Comparison of ENCODE assay signal across 19 cellular contexts in the genomic region with DNA sequence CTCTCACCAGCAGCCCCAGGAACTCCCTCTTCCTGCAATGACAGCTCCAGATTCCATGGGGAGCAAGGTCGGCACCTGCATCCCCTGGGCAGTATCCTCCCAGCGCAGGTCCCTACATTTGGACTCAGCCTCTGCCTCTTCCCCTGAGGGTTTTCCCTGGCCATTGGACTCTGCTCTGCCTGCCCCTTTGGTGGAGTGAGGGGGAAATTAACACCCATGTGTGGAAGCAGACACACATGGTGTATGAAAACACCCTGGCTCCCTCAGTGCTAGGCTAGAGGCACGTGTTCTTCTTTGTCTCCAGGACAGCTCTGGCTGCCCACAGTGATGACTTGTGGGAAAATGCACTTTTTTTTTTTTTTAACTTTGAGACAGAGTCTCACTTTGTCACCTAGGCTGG. TPM values are rescaled to one million over a fixed set of nuclear protein-coding genes. Genes with fewer than 3 reads are reported as not detected.
DNase-seq lines count a peak whose midpoint lies in the region; ATAC-seq, FAIRE-seq and TF ChIP-seq lines count a peak whose summit lies in the region.
"Had no signal": no experiment of that assay in that cellular context is flagged by ENCODE, and none has a peak within 500 bp of the region (broad histone marks: within the 10 kb centered on the region; RNA-seq: fewer than 3 reads in every experiment).

No MANE protein-coding gene starts in this region.

- peaks cover 38% of the 10 kb centered on the region for H3K36me3 Mint-ChIP-seq in CD8-positive, alpha-beta T cell
- peaks cover 73% of the 10 kb centered on the region for H3K36me3 Mint-ChIP-seq in effector memory CD8-positive, alpha-beta T cell (ENCODE audit: insufficient read depth)

- peaks cover 61% of the 10 kb centered on the region for H3K4me1 Mint-ChIP-seq in CD8-positive, alpha-beta T cell (ENCODE audit: low read depth)
- peaks cover 79 to 81% of the 10 kb centered on the region in 2 donors for H3K4me1 Mint-ChIP-seq in effector memory CD8-positive, alpha-beta T cell (ENCODE audit: low read depth in 2 of 2)

- H4K20me1 ChIP-seq in OCI-LY1 (ENCODE audit: insufficient read depth, low read length) (no peaks in the 10 kb centered on the region), osteoblast (ENCODE audit: insufficient read depth, low read length) (no peaks in the 10 kb centered on the region)

- no peaks in the 10 kb centered on the region for H3K9me3 Mint-ChIP-seq in CD8-positive, alpha-beta T cell
- no peaks in the 10 kb centered on the region for H3K9me3 Mint-ChIP-seq in effector memory CD8-positive, alpha-beta T cell

- H3K4me3 Mint-ChIP-seq in CD8-positive, alpha-beta T cell, result no peak overlapping the region
- H3K4me3 Mint-ChIP-seq in effector memory CD8-positive, alpha-beta T cell, result peak overlapping the region in 1 of 2 donors; percentile 22

- no peak for FAIRE-seq in RCC 7860 (lab: Jason Lieb, UNC)

- peak; percentile 27 for ATAC-seq in CD8-positive, alpha-beta T cell
- peak; percentile 67 for ATAC-seq in effector memory CD8-positive, alpha-beta T cell (replicated peaks)
- ATAC-seq in upper lobe of right lung (no peak), GM21515 (IDR thresholded peaks at IDR 0.05; ENCODE audit: unreplicated experiment) (no peak)

- no peaks in the 10 kb centered on the region for H3K9me2 ChIP-seq in OCI-LY1 (ENCODE audit: low read depth, low read length)

- H3K4me3 ChIP-seq in CD8-positive, alpha-beta T cell (ENCODE audit: low read depth, low read length), result no peak overlapping the region
- H3K4me3 ChIP-seq in OCI-LY1 (ENCODE audit: low read depth, low read length, poor library complexity, severe bottlenecking) (no peak overlapping the region), osteoblast (ENCODE audit: insufficient read depth, low read length) (no peak overlapping the region), upper lobe of right lung (no peak overlapping the region)
- H3K4me3 ChIP-seq: HAP-1, Peyer's patch had no signal

- peaks cover 24% of the 10 kb centered on the region for H3K36me3 ChIP-seq in CD8-positive, alpha-beta T cell (ENCODE audit: insufficient read depth, low read length)
- peaks cover 25% of the 10 kb centered on the region for H3K36me3 ChIP-seq in OCI-LY1 (ENCODE audit: insufficient read depth, low read length)
- H3K36me3 ChIP-seq in osteoblast (ENCODE audit: insufficient read depth, low read length), result no peaks in the 10 kb centered on the region
- no peaks in the 10 kb centered on the region for H3K36me3 ChIP-seq in upper lobe of right lung
- H3K36me3 ChIP-seq: BE2C, HAP-1, Peyer's patch had no signal

- intact Hi-C loops in CD8-positive, alpha-beta T cell (cut with DNase I, micrococcal nuclease), result no loop called here
- intact Hi-C loops in upper lobe of right lung (cut with DNase I), result no loop called here

- no peak for TF ChIP-seq CTCF in CD8-positive, alpha-beta T cell (IDR thresholded peaks at IDR 0.05)
- no peak for TF ChIP-seq CTCF in OCI-LY1 (IDR thresholded peaks at IDR 0.05; ENCODE audit: low read length)
- no peak for TF ChIP-seq CTCF in osteoblast (IDR thresholded peaks at IDR 0.05; ENCODE audit: extremely low read depth, low read depth, low read length)
- no peak for TF ChIP-seq CTCF in upper lobe of right lung (IDR thresholded peaks at IDR 0.05)

- peak overlapping the region; percentile 25; the same call in 1 of the 2 replicates for H3K9ac ChIP-seq in OCI-LY1 (ENCODE audit: low read length)

- H3F3A ChIP-seq in OCI-LY1 (ENCODE audit: insufficient read depth, low read length), result 0 out of 2 replicates have a peak, but pooled peaks cover 4% of the 10 kb centered on the region

- no peaks in the 10 kb centered on the region for H3K27me3 Mint-ChIP-seq in CD8-positive, alpha-beta T cell (ENCODE audit: low read depth)
- H3K27me3 Mint-ChIP-seq in effector memory CD8-positive, alpha-beta T cell, result no peaks in the 10 kb centered on the region

- H3K4me2 ChIP-seq in OCI-LY1 (ENCODE audit: low read length) (no peak overlapping the region), osteoblast (ENCODE audit: insufficient read depth, low read length) (no peak overlapping the region)

- POLR2A ChIA-PET in CD8-positive, alpha-beta T cell (lab: Charles Lee), result interaction anchor here (0.8 to 1.6 kb wide), 2 partner anchors 16 to 17 kb away, joined by 3 read pairs; no protein-coding TSS in a partner anchor

- H2AFZ ChIP-seq in OCI-LY1 (ENCODE audit: low read length), result no peak overlapping the region
- H2AFZ ChIP-seq in osteoblast (ENCODE audit: low read length), result no peak overlapping the region

- H3K27me3 ChIP-seq in CD8-positive, alpha-beta T cell (ENCODE audit: insufficient read depth, low read length), result no peaks in the 10 kb centered on the region
- no peaks in the 10 kb centered on the region for H3K27me3 ChIP-seq in OCI-LY1 (ENCODE audit: insufficient read depth, low read length)
- H3K27me3 ChIP-seq in osteoblast (ENCODE audit: insufficient read depth, low read length), result peaks cover 10% of the 10 kb centered on the region
- H3K27me3 ChIP-seq in upper lobe of right lung, result no peaks in the 10 kb centered on the region
- H3K27me3 ChIP-seq: BE2C, Peyer's patch had no signal

- DNase-seq in CD8-positive, alpha-beta T cell, result peak in 1 of 7 experiments; percentile 44
- no peak for DNase-seq in effector memory CD8-positive, alpha-beta T cell
- DNase-seq in osteoblast (ENCODE audit: insufficient read length, low spot score, missing footprints), result peak; percentile 22
- DNase-seq in upper lobe of right lung, result no peak
- DNase-seq in stimulated activated CD4-positive, alpha-beta T cell treated with anti-CD3 and anti-CD28 coated beads, Interleukin-12 subunit alpha, Interleukin-12 subunit beta, amount 100 ng/mL, for 4 hours, result no peak
- no peak for DNase-seq in RCC 7860 (ENCODE audit: low spot score)
- DNase-seq: BE2C, DMS 273 treated with DMSO at 0.1 percent for 48 hours, MM.1S, NCI-H1105 treated with DMSO at 0.1 percent for 48 hours, NCI-H187 treated with DMSO at 0.1 percent for 48 hours, NCI-H446 treated with DMSO at 0.1 percent for 48 hours, NCI-H748 treated with DMSO at 0.1 percent for 48 hours, Peyer's patch, SIG-M5 had no signal

- peaks cover 35% of the 10 kb centered on the region for H3K4me1 ChIP-seq in CD8-positive, alpha-beta T cell (ENCODE audit: insufficient read depth, low read length)
- H3K4me1 ChIP-seq in OCI-LY1 (ENCODE audit: insufficient read depth, low read length, severe bottlenecking) (peaks cover 90% of the 10 kb centered on the region), osteoblast (ENCODE audit: insufficient read depth, low read length) (no peaks in the 10 kb centered on the region), upper lobe of right lung (no peaks in the 10 kb centered on the region)
- H3K4me1 ChIP-seq: HAP-1 had no signal

- CTCF ChIA-PET in CD8-positive, alpha-beta T cell (lab: Charles Lee), result interaction anchor here (2.0 kb wide), 1 partner anchor 35 kb away, joined by 9 read pairs; no protein-coding TSS in a partner anchor

- H3K79me2 ChIP-seq in OCI-LY1 (ENCODE audit: insufficient read depth, low read length), result no peaks in the 10 kb centered on the region
- no peaks in the 10 kb centered on the region for H3K79me2 ChIP-seq in osteoblast (ENCODE audit: insufficient read depth, low read length)

- H3K27ac ChIP-seq in CD8-positive, alpha-beta T cell (ENCODE audit: low read depth, low read length), result no peak overlapping the region
- H3K27ac ChIP-seq in OCI-LY1 (ENCODE audit: low read depth, low read length, poor library complexity, severe bottlenecking) (peak overlapping the region; percentile 98), osteoblast (ENCODE audit: low read depth, low read length) (no peak overlapping the region), upper lobe of right lung (no peak overlapping the region)
- H3K27ac ChIP-seq: Peyer's patch had no signal

- no peaks in the 10 kb centered on the region for H3K9me3 ChIP-seq in CD8-positive, alpha-beta T cell (ENCODE audit: low read length)
- H3K9me3 ChIP-seq in OCI-LY1 (ENCODE audit: low read length), result no peaks in the 10 kb centered on the region
- no peaks in the 10 kb centered on the region for H3K9me3 ChIP-seq in osteoblast (ENCODE audit: low read depth, low read length)
- no peaks in the 10 kb centered on the region for H3K9me3 ChIP-seq in upper lobe of right lung
- H3K9me3 ChIP-seq: BE2C, HAP-1, Peyer's patch had no signal

- no peak overlapping the region for H3K27ac Mint-ChIP-seq in CD8-positive, alpha-beta T cell
- H3K27ac Mint-ChIP-seq in effector memory CD8-positive, alpha-beta T cell, result peak overlapping the region; percentile 8 to 96

RNA-seq across cellular contexts. Expression of a gene that starts 8.4 kb away (rescaled TPM):
- 10 to 100 TPM; 56.4 to 57.3 TPM for total RNA-seq in CD8-positive, alpha-beta T cell
- total RNA-seq in osteoblast, result not detected in 2 replicates
- total RNA-seq in upper lobe of right lung, result 32.3 TPM
- total RNA-seq: Daoy had no signal

Comparison
In these comparisons a context has a peak if more than half of its experiments do, and no peak if none do; other contexts are left out.
1. ATAC-seq: peak in CD8-positive, alpha-beta T cell (single experiment) and effector memory CD8-positive, alpha-beta T cell (single experiment); none in upper lobe of right lung (single experiment) and GM21515 (single experiment).
2. RNA of a gene that starts 8.4 kb away (total RNA-seq): 56.4 to 57.3 TPM in CD8-positive, alpha-beta T cell and 32.3 TPM in upper lobe of right lung (single experiment); not detected in osteoblast; every median in the first group is over 10 times any median in the second.